In genomic region chr13:77519808-77520207, GRCh38 we compare ENCODE assay signal across 17 cellular contexts. TPM values are rescaled to one million over a fixed set of nuclear protein-coding genes. Genes with fewer than 3 reads are reported as not detected.
DNase-seq lines count a peak whose midpoint lies in the region; ATAC-seq and TF ChIP-seq lines count a peak whose summit lies in the region.
"Had no signal": no experiment of that assay in that cellular context is flagged by ENCODE, and none has a peak within 500 bp of the region (broad histone marks: within the 10 kb centered on the region; RNA-seq: fewer than 3 reads in every experiment).

No MANE protein-coding gene starts in this region.

- no peaks in the 10 kb centered on the region for H3K9me3 Mint-ChIP-seq in naive thymus-derived CD8-positive, alpha-beta T cell
- H3K9me3 Mint-ChIP-seq: CD8-positive, alpha-beta T cell had no signal

- H3K9me2 ChIP-seq in SK-N-SH, result no peaks in the 10 kb centered on the region
- no peaks in the 10 kb centered on the region for H3K9me2 ChIP-seq in PC-9 (ENCODE audit: insufficient read depth)

- POLR2A ChIA-PET in SK-N-SH (lab: Yijun Ruan, JAX) (no interaction called here), PC-9 (lab: Charles Lee; ENCODE audit: unreplicated experiment) (no interaction called here)
- POLR2A ChIA-PET in naive thymus-derived CD8-positive, alpha-beta T cell (lab: Charles Lee), result no interaction called here

- H3K4me1 Mint-ChIP-seq in naive thymus-derived CD8-positive, alpha-beta T cell, result no peaks in the 10 kb centered on the region

- H3K4me1 ChIP-seq in SK-N-SH (ENCODE audit: control insufficient read depth in 1 of 2, insufficient read depth in 2 of 2, low read depth in 1 of 2, low read length in 1 of 2) (peaks cover 0 to 40% of the 10 kb centered on the region in 2 experiments), PC-9 (replicated peaks; ENCODE audit: insufficient read depth) (peaks cover 71% of the 10 kb centered on the region)
- H3K4me1 ChIP-seq: HAP-1 had no signal

- TF ChIP-seq EP300 in SK-N-SH (IDR thresholded peaks at IDR 0.05; ENCODE audit: borderline replicate concordance in 1 of 2, low read depth in 1 of 2, low read length in 1 of 2), result peak in 1 of 2 experiments; percentile 58; a peak in 1 of 4 replicates

- H3K9ac ChIP-seq in SK-N-SH, result no peak overlapping the region

- H3F3A ChIP-seq in SK-N-SH (replicated peaks; ENCODE audit: insufficient read depth) (peaks cover 25% of the 10 kb centered on the region), PC-9 (ENCODE audit: insufficient read depth, low read depth) (peaks cover 52% of the 10 kb centered on the region)

- H3K79me2 ChIP-seq in SK-N-SH (ENCODE audit: insufficient read depth), result no peaks in the 10 kb centered on the region
- H3K79me2 ChIP-seq in PC-9 (ENCODE audit: low read depth), result no peaks in the 10 kb centered on the region

- BruUV-seq in PC-9 (replicated peaks; lab: Mats Ljungman, UMichigan), result no TSS peak

- no peak overlapping the region for H3K27ac Mint-ChIP-seq in naive thymus-derived CD8-positive, alpha-beta T cell
- H3K27ac Mint-ChIP-seq: CD8-positive, alpha-beta T cell had no signal

- no peaks in the 10 kb centered on the region for H4K20me1 ChIP-seq in SK-N-SH (ENCODE audit: insufficient read depth)
- H4K20me1 ChIP-seq in PC-9 (ENCODE audit: insufficient read depth), result no peaks in the 10 kb centered on the region

- H3K9me3 ChIP-seq in SK-N-SH, result no peaks in the 10 kb centered on the region
- H3K9me3 ChIP-seq in PC-9 (ENCODE audit: insufficient read depth, low read depth), result 0 out of 2 replicates have a peak, but pooled peaks cover 1% of the 10 kb centered on the region
- H3K9me3 ChIP-seq: BE2C, HAP-1 had no signal

- H3K4me2 ChIP-seq in SK-N-SH (no peak overlapping the region), PC-9 (no peak overlapping the region)

- H3K4me3 Mint-ChIP-seq in naive thymus-derived CD8-positive, alpha-beta T cell, result no peak overlapping the region
- H3K4me3 Mint-ChIP-seq: CD8-positive, alpha-beta T cell had no signal

- H3K27me3 ChIP-seq in SK-N-SH (ENCODE audit: insufficient read depth) (no peaks in the 10 kb centered on the region), PC-9 (ENCODE audit: insufficient read depth, low read depth) (no peaks in the 10 kb centered on the region)
- H3K27me3 ChIP-seq: BE2C had no signal

- CTCF ChIA-PET in SK-N-SH (lab: Yijun Ruan, JAX), result no interaction called here
- CTCF ChIA-PET in PC-9 (lab: Charles Lee), result no interaction called here

- no peak for ATAC-seq in naive thymus-derived CD8-positive, alpha-beta T cell
- ATAC-seq in GM21576 (IDR thresholded peaks at IDR 0.05; ENCODE audit: unreplicated experiment), result no peak
- ATAC-seq in HG02571 (IDR thresholded peaks at IDR 0.05; ENCODE audit: unreplicated experiment), result no peak
- ATAC-seq: CD8-positive, alpha-beta T cell had no signal

- no peak for TF ChIP-seq RAD21 in SK-N-SH (IDR thresholded peaks at IDR 0.05; ENCODE audit: low read length)

- no peak overlapping the region for H3K4me3 ChIP-seq in SK-N-SH (ENCODE audit: low read depth in 2 of 2, low read length in 1 of 2)
- H3K4me3 ChIP-seq in epithelial cell of esophagus (ENCODE audit: low read length), result no peak overlapping the region
- no peak overlapping the region for H3K4me3 ChIP-seq in PC-9
- H3K4me3 ChIP-seq: HAP-1 had no signal

- intact Hi-C loops in PC-9 (cut with micrococcal nuclease; ENCODE audit: unreplicated experiment), result loop anchor here (5.0 kb wide), 1 partner anchor 193 kb away; the partner anchor contains the start of gene MYCBP2

- 42% methylated on average over 4 of the region's 4 CpGs for WGBS in SK-N-SH (ENCODE audit: low lambda C conversion rate)

- no peaks in the 10 kb centered on the region for H3K36me3 ChIP-seq in SK-N-SH (replicated peaks in 1 of 2; ENCODE audit: control insufficient read depth in 1 of 2, insufficient read depth in 2 of 2, low read length in 1 of 2)
- H3K36me3 ChIP-seq in PC-9 (ENCODE audit: low read depth), result no peaks in the 10 kb centered on the region
- H3K36me3 ChIP-seq: BE2C, HAP-1 had no signal

- peaks cover 0 to 5% (median 2%) of the 10 kb centered on the region in 5 donors for H3K27me3 Mint-ChIP-seq in naive thymus-derived CD8-positive, alpha-beta T cell

- TF ChIP-seq CTCF in SK-N-SH (IDR thresholded peaks at IDR 0.05) (no peak), epithelial cell of esophagus (IDR thresholded peaks at IDR 0.05; ENCODE audit: insufficient read depth, low read depth, low read length, missing control alignments) (no peak), PC-9 (conservative IDR thresholded peaks at IDR 0.05) (no peak)

- H2AFZ ChIP-seq in SK-N-SH (ENCODE audit: low read depth) (no peak overlapping the region), PC-9 (no peak overlapping the region)

- DNase-seq in GM03348 (ENCODE audit: low spot score) (peak; percentile 13), SK-N-SH (no peak), epithelial cell of esophagus (ENCODE audit: low read depth) (peak; percentile 41), kidney tubule cell (ENCODE audit: low spot score) (peak; percentile 82), PC-9 (no peak)
- no peak for DNase-seq in naive thymus-derived CD8-positive, alpha-beta T cell
- DNase-seq: ACHN; BE2C; CD8-positive, alpha-beta T cell; DND-41; NCI-H1436; NCI-H2081; NCI-H524 treated with DMSO at 0.1 percent for 48 hours; Right ventricle myocardium superior had no signal

- H3K36me3 Mint-ChIP-seq in naive thymus-derived CD8-positive, alpha-beta T cell, result no peaks in the 10 kb centered on the region
- H3K36me3 Mint-ChIP-seq: CD8-positive, alpha-beta T cell had no signal

- H3K27ac ChIP-seq in SK-N-SH (ENCODE audit: low read depth in 2 of 2, low read length in 1 of 2) (no peak overlapping the region), PC-9 (no peak overlapping the region)

TF ChIP-seq in SK-N-SH, 30 proteins besides CTCF, POLR2A, EP300 and RAD21 (continues in another document):
- TF ChIP-seq MAX (IDR thresholded peaks at IDR 0.05; ENCODE audit: low read depth) (no peak), SMC3 (IDR thresholded peaks at IDR 0.05; ENCODE audit: low read depth, low read length) (no peak), TAF1 (IDR thresholded peaks at IDR 0.05; ENCODE audit: borderline replicate concordance, low read depth, low read length) (no peak), ELF1 (IDR thresholded peaks at IDR 0.05) (0 out of 2 replicates have a peak, but pooled peaks have one; percentile 22), GABPA (IDR thresholded peaks at IDR 0.05; ENCODE audit: low read depth) (no peak), POLR2AphosphoS5 (IDR thresholded peaks at IDR 0.05; ENCODE audit: low read depth, low read length) (no peak), JUND (IDR thresholded peaks at IDR 0.05) (peak; percentile 55), REST (IDR thresholded peaks at IDR 0.05; ENCODE audit: low read depth, low read length) (no peak), NRF1 (IDR thresholded peaks at IDR 0.05; ENCODE audit: low read depth, low read length) (no peak), RCOR1 (IDR thresholded peaks at IDR 0.05; ENCODE audit: low read length) (no peak)
- TF ChIP-seq, protein P1, sequence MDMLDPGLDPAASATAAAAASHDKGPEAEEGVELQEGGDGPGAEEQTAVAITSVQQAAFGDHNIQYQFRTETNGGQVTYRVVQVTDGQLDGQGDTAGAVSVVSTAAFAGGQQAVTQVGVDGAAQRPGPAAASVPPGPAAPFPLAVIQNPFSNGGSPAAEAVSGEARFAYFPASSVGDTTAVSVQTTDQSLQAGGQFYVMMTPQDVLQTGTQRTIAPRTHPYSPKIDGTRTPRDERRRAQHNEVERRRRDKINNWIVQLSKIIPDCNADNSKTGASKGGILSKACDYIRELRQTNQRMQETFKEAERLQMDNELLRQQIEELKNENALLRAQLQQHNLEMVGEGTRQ (IDR thresholded peaks at IDR 0.05; ENCODE audit: borderline replicate concordance, low read depth, low read length), result no peak
- TF ChIP-seq, protein P2, sequence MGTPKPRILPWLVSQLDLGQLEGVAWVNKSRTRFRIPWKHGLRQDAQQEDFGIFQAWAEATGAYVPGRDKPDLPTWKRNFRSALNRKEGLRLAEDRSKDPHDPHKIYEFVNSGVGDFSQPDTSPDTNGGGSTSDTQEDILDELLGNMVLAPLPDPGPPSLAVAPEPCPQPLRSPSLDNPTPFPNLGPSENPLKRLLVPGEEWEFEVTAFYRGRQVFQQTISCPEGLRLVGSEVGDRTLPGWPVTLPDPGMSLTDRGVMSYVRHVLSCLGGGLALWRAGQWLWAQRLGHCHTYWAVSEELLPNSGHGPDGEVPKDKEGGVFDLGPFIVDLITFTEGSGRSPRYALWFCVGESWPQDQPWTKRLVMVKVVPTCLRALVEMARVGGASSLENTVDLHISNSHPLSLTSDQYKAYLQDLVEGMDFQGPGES (IDR thresholded peaks at IDR 0.05; ENCODE audit: low read depth, low read length), result no peak

RNA-seq across cellular contexts. Expression of gene SCEL, which starts 15.7 kb away (rescaled TPM):
- 0.02 and 0.03 TPM in 2 replicates for polyA plus RNA-seq in SK-N-SH (2012; rRNA removed)
- 0.01 TPM in 2 replicates for polyA plus RNA-seq in SK-N-SH (2012; cell fraction: cytosol; rRNA removed)
- 0.01 TPM in 1 of 2 replicates, not detected in the other for polyA plus RNA-seq in SK-N-SH (2012; cell fraction: nucleus; rRNA removed)
- not detected for total RNA-seq in naive thymus-derived CD8-positive, alpha-beta T cell
- not detected for polyA plus RNA-seq in naive thymus-derived CD8-positive, alpha-beta T cell
- 19.5 and 32.5 TPM in 2 replicates for total RNA-seq in PC-9 (2021)
- total RNA-seq: CD8-positive, alpha-beta T cell; Right ventricle myocardium superior had no signal

Comparison
In these comparisons a context has a peak if more than half of its experiments do, and no peak if none do; other contexts are left out.
1. DNase-seq: peak in GM03348 (single experiment), epithelial cell of esophagus (single experiment) and kidney tubule cell (single experiment); none in SK-N-SH (single experiment), naive thymus-derived CD8-positive, alpha-beta T cell (0 of 10) and PC-9 (0 of 2).
2. RNA of gene SCEL, which starts 15.7 kb away (total RNA-seq): 19.5 to 32.5 TPM in PC-9; not detected in naive thymus-derived CD8-positive, alpha-beta T cell; every median in the first group is over 10 times any median in the second.